Comparison of ENCODE assay signal across 13 cellular contexts in the genomic region with DNA sequence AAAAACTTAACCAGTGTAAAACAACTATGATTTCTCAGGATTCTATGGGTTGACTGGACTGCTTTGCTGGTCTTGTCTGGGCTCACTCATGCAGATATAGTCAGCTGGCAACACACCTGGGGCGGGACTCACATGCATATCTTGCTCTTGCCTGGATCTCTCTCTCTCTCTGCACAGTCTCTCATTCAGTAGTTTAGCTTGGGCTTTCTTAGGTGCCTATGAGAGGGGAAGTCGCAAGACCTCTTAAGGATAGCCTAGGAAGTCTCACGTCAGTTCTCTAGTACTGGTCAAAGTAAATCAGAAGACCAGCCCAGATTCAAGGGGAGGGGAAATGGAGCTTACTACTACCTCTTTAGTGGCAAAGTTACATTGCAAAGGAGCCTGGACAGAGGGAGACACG. TPM values are rescaled to one million over a fixed set of nuclear protein-coding genes. Genes with fewer than 3 reads are reported as not detected.
DNase-seq lines count a peak whose midpoint lies in the region; ATAC-seq, FAIRE-seq and TF ChIP-seq lines count a peak whose summit lies in the region.
"Had no signal": no experiment of that assay in that cellular context is flagged by ENCODE, and none has a peak within 500 bp of the region (broad histone marks: within the 10 kb centered on the region; RNA-seq: fewer than 3 reads in every experiment).

No MANE protein-coding gene starts in this region.

- WGBS in pancreas, 2 donors: 53 to 58% methylated on average over 4 of the region's 4 CpGs

- H3K4me1 Mint-ChIP-seq in activated T-cell treated with anti-CD3 and anti-CD28 coated beads, Interleukin-2, amount 50 U/mL, for 72 hours (ENCODE audit: low read depth): peaks cover 39% of the 10 kb centered on the region
- peaks cover 49 to 50% (median 50%) of the 10 kb centered on the region in 3 donors for H3K4me1 Mint-ChIP-seq in T-cell

- intact Hi-C loops in posterior cingulate gyrus (cut with DNase I) (loop anchor here (10.0 kb wide), 2 partner anchors 448 to 602 kb away; partner anchors contain the start of genes ABRAXAS1, ENOPH1 and HNRNPDL), pancreas (cut with DNase I) (no loop called here)

- no peaks in the 10 kb centered on the region for H3K27me3 Mint-ChIP-seq in activated T-cell treated with anti-CD3 and anti-CD28 coated beads, Interleukin-2, amount 50 U/mL, for 72 hours (ENCODE audit: low read depth)
- no peaks in the 10 kb centered on the region for H3K27me3 Mint-ChIP-seq in T-cell

- H3K36me3 ChIP-seq in fibroblast of lung (ENCODE audit: control insufficient read depth, insufficient read depth, low read length) (no peaks in the 10 kb centered on the region), pancreas (no peaks in the 10 kb centered on the region)
- H3K36me3 ChIP-seq: cardiac muscle cell had no signal

- no peak overlapping the region for H3K9ac ChIP-seq in fibroblast of lung (ENCODE audit: insufficient read depth, low read length)

- H4K20me1 ChIP-seq in fibroblast of lung (ENCODE audit: control insufficient read depth, extremely low read depth, insufficient read depth, low read length): no peaks in the 10 kb centered on the region

- H3K27me3 ChIP-seq in fibroblast of lung (ENCODE audit: control insufficient read depth, insufficient read depth, low read length): no peaks in the 10 kb centered on the region
- H3K27me3 ChIP-seq in pancreas: no peaks in the 10 kb centered on the region
- H3K27me3 ChIP-seq: cardiac muscle cell had no signal

- H3K27ac ChIP-seq in fibroblast of lung (ENCODE audit: insufficient read depth, low read length) (no peak overlapping the region), pancreas (no peak overlapping the region)
- H3K27ac ChIP-seq: cardiac muscle cell had no signal

- H3K9me3 ChIP-seq in fibroblast of lung (ENCODE audit: control insufficient read depth, insufficient read depth, low read depth, low read length): no peaks in the 10 kb centered on the region
- H3K9me3 ChIP-seq in pancreas: no peaks in the 10 kb centered on the region

- POLR2A ChIA-PET in T-cell (lab: Charles Lee): interaction anchor here (0.5 to 0.7 kb wide), 2 partner anchors 26 to 247 kb away, joined by 4 to 12 read pairs; partner anchors contain the start of gene LIN54 (in 1 of the 2)

- peaks cover 53% of the 10 kb centered on the region for H3K79me2 ChIP-seq in fibroblast of lung (ENCODE audit: control insufficient read depth, insufficient read depth, low read length)

- ATAC-seq in activated T-cell treated with anti-CD3 and anti-CD28 coated beads, Interleukin-2, amount 50 U/mL, for 72 hours (replicated peaks in 1 of 2): no peak
- ATAC-seq in T-cell (replicated peaks in 1 of 4) (no peak), pancreas (no peak)

- no peak for DNase-seq in activated T-cell treated with anti-CD3 and anti-CD28 coated beads, Interleukin-2, amount 50 U/mL, for 72 hours
- DNase-seq in activated T-cell treated with anti-CD3 and anti-CD28 coated beads for 4 hours (no peak), T-cell (no peak), fibroblast of lung (ENCODE audit: low read depth in 2 of 2) (no peak), renal cortical epithelial cell (ENCODE audit: low read depth) (peak; percentile 22), NCI-H1436 (lab: John Stamatoyannopoulos, UW) (no peak), posterior cingulate gyrus (no peak), pancreas (no peak)
- DNase-seq: GF-D8; H9; SHP77 treated with DMSO at 0.1 percent for 48 hours; stimulated activated CD4-positive, alpha-beta T cell treated with anti-CD3 and anti-CD28 coated beads, Interleukin-12 subunit alpha, Interleukin-12 subunit beta, amount 100 ng/mL, for 4 hours had no signal

- peaks cover 2% of the 10 kb centered on the region for H3K4me1 ChIP-seq in fibroblast of lung (ENCODE audit: control insufficient read depth, extremely low read depth, insufficient read depth, low read length)
- H3K4me1 ChIP-seq in pancreas: peaks cover 10 to 18% (median 15%) of the 10 kb centered on the region in 3 donors

- peak overlapping the region; percentile 96 to 97 for H3K4me3 Mint-ChIP-seq in activated T-cell treated with anti-CD3 and anti-CD28 coated beads, Interleukin-2, amount 50 U/mL, for 72 hours
- H3K4me3 Mint-ChIP-seq in T-cell: peak overlapping the region; percentile 21 to 97 (median 53)

- no peak for FAIRE-seq in pancreas (lab: Jason Lieb, UNC)

- peak overlapping the region; percentile 93 for H3K4me2 ChIP-seq in fibroblast of lung (ENCODE audit: extremely low read depth, insufficient read depth, low read length)

- no peak overlapping the region for H3K27ac Mint-ChIP-seq in activated T-cell treated with anti-CD3 and anti-CD28 coated beads, Interleukin-2, amount 50 U/mL, for 72 hours
- no peak overlapping the region for H3K27ac Mint-ChIP-seq in T-cell

- CTCF ChIA-PET in T-cell (lab: Charles Lee): interaction anchor here (0.6 to 1.1 kb wide), 5 partner anchors 25 to 245 kb away, joined by 3 to 6 read pairs (median 4); no protein-coding TSS in a partner anchor

- peaks cover 0 to 2% of the 10 kb centered on the region in 2 donors for H3K36me3 Mint-ChIP-seq in activated T-cell treated with anti-CD3 and anti-CD28 coated beads, Interleukin-2, amount 50 U/mL, for 72 hours (ENCODE audit: insufficient read depth in 2 of 2)
- peaks cover 4% of the 10 kb centered on the region for H3K36me3 Mint-ChIP-seq in T-cell

- H3K9me3 Mint-ChIP-seq in activated T-cell treated with anti-CD3 and anti-CD28 coated beads, Interleukin-2, amount 50 U/mL, for 72 hours: no peaks in the 10 kb centered on the region
- no peaks in the 10 kb centered on the region for H3K9me3 Mint-ChIP-seq in T-cell
- H3K9me3 Mint-ChIP-seq: H9 had no signal

- no peak for TF ChIP-seq CTCF in fibroblast of lung (conservative IDR thresholded peaks at IDR 0.05 in 1 of 2, IDR thresholded peaks at IDR 0.05 in 1 of 2; ENCODE audit: low read depth in 1 of 2, low read length in 2 of 2)
- TF ChIP-seq CTCF in pancreas (IDR thresholded peaks at IDR 0.05): no peak

- no peak overlapping the region for H2AFZ ChIP-seq in fibroblast of lung (ENCODE audit: low read length)

- H3K4me3 ChIP-seq in fibroblast of lung (replicated peaks in 1 of 4; ENCODE audit: control extremely low read depth in 1 of 4, insufficient read depth in 1 of 4, low read depth in 3 of 4, low read length in 4 of 4) (peak overlapping the region in 2 of 4 experiments; percentile 15 to 79), pancreas (no peak overlapping the region)

RNA-seq across cellular contexts. Expression of gene COPS4, which starts 2.0 kb away (rescaled TPM):
- 10 to 100 TPM; 28.9 to 29.3 TPM for total RNA-seq in activated T-cell treated with anti-CD3 and anti-CD28 coated beads, Interleukin-2, amount 50 U/mL, for 72 hours
- 10 to 100 TPM; 19.9 to 28.3 (median 22.2) TPM for total RNA-seq in T-cell
- 106 and 128 TPM in 2 replicates for total RNA-seq in fibroblast of lung
- polyA plus RNA-seq in fibroblast of lung: 82.3 and 92.9 TPM in 2 replicates
- polyA plus RNA-seq in fibroblast of lung (2012): 64.2 and 68.0 TPM in 2 replicates
- polyA minus RNA-seq in fibroblast of lung (ENCODE audit: low replicate concordance): 8.1 and 14.3 TPM in 2 replicates
- total RNA-seq in renal cortical epithelial cell: 80.6 and 89.5 TPM in 2 replicates
- total RNA-seq in pancreas: 10 to 100 TPM in 5 of 6 donors, 1 to 10 TPM in 1; 9.0 to 16.3 (median 13.0) TPM
- polyA plus RNA-seq in pancreas: 10 to 100 TPM in 1 of 2 donors, 1 to 10 TPM in 1; 9.7 to 23.2 TPM

RNA-seq across cellular contexts. Expression of gene LIN54, which starts 26.4 kb away (rescaled TPM):
- total RNA-seq in activated T-cell treated with anti-CD3 and anti-CD28 coated beads, Interleukin-2, amount 50 U/mL, for 72 hours: 10 to 100 TPM; 25.8 to 27.9 TPM
- total RNA-seq in T-cell (10 to 100 TPM; 15.1 to 17.9 (median 16.8) TPM), fibroblast of lung (10.0 and 15.2 TPM in 2 replicates), renal cortical epithelial cell (10.3 and 11.5 TPM in 2 replicates), pancreas (1 to 10 TPM; 2.6 to 5.7 (median 3.7) TPM)
- polyA plus RNA-seq in fibroblast of lung (13.3 and 16.9 TPM in 2 replicates), pancreas (1 to 10 TPM; 1.1 to 2.1 TPM)
- 6.7 and 8.0 TPM in 2 replicates for polyA plus RNA-seq in fibroblast of lung (2012)
- 1.3 and 15.3 TPM in 2 replicates for polyA minus RNA-seq in fibroblast of lung (ENCODE audit: low replicate concordance)
